Comparison of ENCODE assay signal across 1 cellular context in the genomic region with DNA sequence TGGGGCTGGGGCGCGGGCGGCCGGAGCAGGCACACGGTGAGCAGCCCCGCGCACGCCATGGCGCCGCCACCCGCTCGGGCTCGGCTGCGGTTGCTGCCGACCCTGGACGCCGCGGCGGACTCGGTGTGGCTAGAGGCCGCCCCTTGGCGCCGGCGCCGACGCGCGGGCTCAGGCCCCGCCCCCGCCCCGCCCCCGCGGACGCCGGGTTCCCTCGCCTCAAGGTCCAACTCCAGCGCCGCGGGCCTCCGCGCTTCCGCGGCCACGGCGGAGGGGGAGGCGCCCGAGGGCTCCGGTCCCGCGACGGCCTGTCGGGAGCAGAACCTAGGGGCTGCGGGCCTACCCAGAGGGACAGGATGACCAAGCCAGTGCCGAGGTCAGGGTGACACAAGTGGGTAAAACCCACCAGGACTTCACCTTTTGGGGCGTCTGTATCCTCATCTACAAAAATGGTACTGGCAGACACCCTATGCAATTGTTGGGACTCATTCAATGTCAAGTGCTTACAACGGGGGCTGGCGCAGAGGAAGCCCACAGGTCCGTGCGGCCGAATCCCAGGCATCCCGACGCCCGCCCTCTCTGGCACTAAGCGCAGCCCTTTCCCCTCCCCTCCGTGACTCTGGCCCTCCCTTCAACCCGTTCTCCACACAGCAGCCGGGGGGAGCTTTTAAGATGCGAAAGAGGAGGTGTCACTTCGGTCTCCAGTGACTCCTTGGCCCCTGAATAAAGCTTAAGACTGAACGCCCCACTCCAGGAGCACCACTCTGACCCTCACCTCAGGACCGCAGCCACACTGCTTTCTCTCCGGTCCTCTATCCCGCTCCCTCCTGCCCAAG.
A peak's percentile ranks its signal among the peaks of the same experiment; 100 is the strongest.
TF ChIP-seq lines count a peak whose summit lies in the region.

A gene with protein sequence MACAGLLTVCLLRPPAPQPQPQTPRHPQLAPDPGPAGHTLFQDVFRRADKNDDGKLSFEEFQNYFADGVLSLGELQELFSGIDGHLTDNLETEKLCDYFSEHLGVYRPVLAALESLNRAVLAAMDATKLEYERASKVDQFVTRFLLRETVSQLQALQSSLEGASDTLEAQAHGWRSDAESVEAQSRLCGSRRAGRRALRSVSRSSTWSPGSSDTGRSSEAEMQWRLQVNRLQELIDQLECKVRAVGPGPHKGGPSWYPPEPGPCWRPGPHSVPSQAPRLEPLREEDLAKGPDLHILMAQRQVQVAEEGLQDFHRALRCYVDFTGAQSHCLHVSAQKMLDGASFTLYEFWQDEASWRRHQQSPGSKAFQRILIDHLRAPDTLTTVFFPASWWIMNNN (minus strand): TSS at position 135 of the 833 bp plus-strand sequence. CDS start 76 bp downstream, at position 59.

TF ChIP-seq in HepG2, 621 proteins besides CTCF, POLR2A, EP300 and RAD21 (continued from another document and continues in another):
- TF ChIP-seq TRAFD1 (CRISPR knock-in tag; IDR thresholded peaks at IDR 0.05; ENCODE audit: borderline replicate concordance) (peak; percentile 86; the same call in 1 of the 2 replicates), SRY (CRISPR knock-in tag; IDR thresholded peaks at IDR 0.05) (peak; percentile 45; the same call in 1 of the 2 replicates), ZFP90 (CRISPR knock-in tag; IDR thresholded peaks at IDR 0.05; ENCODE audit: borderline replicate concordance) (peak; percentile 72; the same call in 1 of the 2 replicates), ZNF709 (CRISPR knock-in tag; IDR thresholded peaks at IDR 0.05) (0 out of 2 replicates have a peak, but pooled peaks have one; percentile 76), ZBTB8A (CRISPR knock-in tag; IDR thresholded peaks at IDR 0.05; ENCODE audit: borderline replicate concordance, low read depth) (0 out of 2 replicates have a peak, but pooled peaks have one; percentile 66), ZNF749 (CRISPR knock-in tag; IDR thresholded peaks at IDR 0.05; ENCODE audit: borderline replicate concordance) (no peak), ZNF121 (CRISPR knock-in tag; IDR thresholded peaks at IDR 0.05) (peak; percentile 68; the same call in 1 of the 2 replicates), ZNF614 (CRISPR knock-in tag; IDR thresholded peaks at IDR 0.05; ENCODE audit: borderline replicate concordance) (peak; percentile 69), PCBP1 (IDR thresholded peaks at IDR 0.05; ENCODE audit: borderline replicate concordance, low read depth, low read length) (0 out of 2 replicates have a peak, but pooled peaks have one; percentile 72), MXD1 (CRISPR knock-in tag; IDR thresholded peaks at IDR 0.05) (peak; percentile 56; the same call in 1 of the 2 replicates), PITX1 (CRISPR knock-in tag; IDR thresholded peaks at IDR 0.05) (no peak; the same call in 1 of the 2 replicates), ZNF292 (CRISPR knock-in tag; IDR thresholded peaks at IDR 0.05; ENCODE audit: borderline replicate concordance, low read depth) (no peak), CBFB (CRISPR knock-in tag; IDR thresholded peaks at IDR 0.05) (no peak; the same call in 1 of the 2 replicates), ZNF101 (CRISPR knock-in tag; IDR thresholded peaks at IDR 0.05; ENCODE audit: borderline replicate concordance, low read depth) (no peak), ZNF775 (CRISPR knock-in tag; IDR thresholded peaks at IDR 0.05; ENCODE audit: borderline replicate concordance) (peak; percentile 64; the same call in 1 of the 2 replicates), RCOR2 (CRISPR knock-in tag; IDR thresholded peaks at IDR 0.05) (peak; percentile 42; the same call in 1 of the 2 replicates), SRSF1 (optimal IDR thresholded peaks at IDR 0.05; ENCODE audit: low read depth, low read length) (peak; percentile 91), SYNCRIP (IDR thresholded peaks at IDR 0.05; ENCODE audit: insufficient read depth, low read depth, low read length) (no peak), PBX2 (CRISPR knock-in tag; IDR thresholded peaks at IDR 0.05) (no peak), MATR3 (CRISPR knock-in tag; IDR thresholded peaks at IDR 0.05) (0 out of 2 replicates have a peak, but pooled peaks have one; percentile 25), HNRNPL (IDR thresholded peaks at IDR 0.05; ENCODE audit: low read depth, low read length) (no peak), DMAP1 (CRISPR knock-in tag; IDR thresholded peaks at IDR 0.05) (peak; percentile 66), POGZ (CRISPR knock-in tag; IDR thresholded peaks at IDR 0.05) (peak; percentile 8; the same call in 1 of the 2 replicates), PAX8 (CRISPR knock-in tag; IDR thresholded peaks at IDR 0.05; ENCODE audit: borderline replicate concordance) (peak; percentile 90), EEA1 (CRISPR knock-in tag; IDR thresholded peaks at IDR 0.05; ENCODE audit: borderline replicate concordance) (peak; percentile 74; the same call in 1 of the 2 replicates), HNF1A (IDR thresholded peaks at IDR 0.05; ENCODE audit: low read depth) (no peak), HNF1A (CRISPR knock-in tag; IDR thresholded peaks at IDR 0.05; ENCODE audit: borderline replicate concordance) (no peak; the same call in 1 of the 2 replicates), PATZ1 (CRISPR knock-in tag; IDR thresholded peaks at IDR 0.05) (peak; percentile 70), ZNF17 (CRISPR knock-in tag; IDR thresholded peaks at IDR 0.05) (no peak), BRD4 (CRISPR knock-in tag; IDR thresholded peaks at IDR 0.05) (peak; percentile 68; the same call in 1 of the 2 replicates)
- TF ChIP-seq, protein P1, sequence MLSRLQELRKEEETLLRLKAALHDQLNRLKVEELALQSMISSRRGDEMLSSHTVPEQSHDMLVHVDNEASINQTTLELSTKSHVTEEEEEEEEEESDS (CRISPR knock-in tag; IDR thresholded peaks at IDR 0.05; ENCODE audit: borderline replicate concordance), result no peak
- TF ChIP-seq, protein P2, sequence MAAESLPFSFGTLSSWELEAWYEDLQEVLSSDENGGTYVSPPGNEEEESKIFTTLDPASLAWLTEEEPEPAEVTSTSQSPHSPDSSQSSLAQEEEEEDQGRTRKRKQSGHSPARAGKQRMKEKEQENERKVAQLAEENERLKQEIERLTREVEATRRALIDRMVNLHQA (CRISPR knock-in tag; IDR thresholded peaks at IDR 0.05), result no peak
- TF ChIP-seq, protein P3, sequence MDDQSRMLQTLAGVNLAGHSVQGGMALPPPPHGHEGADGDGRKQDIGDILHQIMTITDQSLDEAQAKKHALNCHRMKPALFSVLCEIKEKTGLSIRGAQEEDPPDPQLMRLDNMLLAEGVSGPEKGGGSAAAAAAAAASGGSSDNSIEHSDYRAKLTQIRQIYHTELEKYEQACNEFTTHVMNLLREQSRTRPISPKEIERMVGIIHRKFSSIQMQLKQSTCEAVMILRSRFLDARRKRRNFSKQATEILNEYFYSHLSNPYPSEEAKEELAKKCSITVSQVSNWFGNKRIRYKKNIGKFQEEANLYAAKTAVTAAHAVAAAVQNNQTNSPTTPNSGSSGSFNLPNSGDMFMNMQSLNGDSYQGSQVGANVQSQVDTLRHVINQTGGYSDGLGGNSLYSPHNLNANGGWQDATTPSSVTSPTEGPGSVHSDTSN (CRISPR knock-in tag; IDR thresholded peaks at IDR 0.05; ENCODE audit: borderline replicate concordance), result peak; percentile 68; the same call in 1 of the 2 replicates
- TF ChIP-seq, protein P4, sequence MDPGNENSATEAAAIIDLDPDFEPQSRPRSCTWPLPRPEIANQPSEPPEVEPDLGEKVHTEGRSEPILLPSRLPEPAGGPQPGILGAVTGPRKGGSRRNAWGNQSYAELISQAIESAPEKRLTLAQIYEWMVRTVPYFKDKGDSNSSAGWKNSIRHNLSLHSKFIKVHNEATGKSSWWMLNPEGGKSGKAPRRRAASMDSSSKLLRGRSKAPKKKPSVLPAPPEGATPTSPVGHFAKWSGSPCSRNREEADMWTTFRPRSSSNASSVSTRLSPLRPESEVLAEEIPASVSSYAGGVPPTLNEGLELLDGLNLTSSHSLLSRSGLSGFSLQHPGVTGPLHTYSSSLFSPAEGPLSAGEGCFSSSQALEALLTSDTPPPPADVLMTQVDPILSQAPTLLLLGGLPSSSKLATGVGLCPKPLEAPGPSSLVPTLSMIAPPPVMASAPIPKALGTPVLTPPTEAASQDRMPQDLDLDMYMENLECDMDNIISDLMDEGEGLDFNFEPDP (CRISPR knock-in tag; conservative IDR thresholded peaks at IDR 0.05), result no peak
- TF ChIP-seq, protein P5, sequence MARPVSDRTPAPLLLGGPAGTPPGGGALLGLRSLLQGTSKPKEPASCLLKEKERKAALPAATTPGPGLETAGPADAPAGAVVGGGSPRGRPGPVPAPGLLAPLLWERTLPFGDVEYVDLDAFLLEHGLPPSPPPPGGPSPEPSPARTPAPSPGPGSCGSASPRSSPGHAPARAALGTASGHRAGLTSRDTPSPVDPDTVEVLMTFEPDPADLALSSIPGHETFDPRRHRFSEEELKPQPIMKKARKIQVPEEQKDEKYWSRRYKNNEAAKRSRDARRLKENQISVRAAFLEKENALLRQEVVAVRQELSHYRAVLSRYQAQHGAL (CRISPR knock-in tag; IDR thresholded peaks at IDR 0.05; ENCODE audit: not compliant biosample characterization), result no peak
- TF ChIP-seq, protein P6, sequence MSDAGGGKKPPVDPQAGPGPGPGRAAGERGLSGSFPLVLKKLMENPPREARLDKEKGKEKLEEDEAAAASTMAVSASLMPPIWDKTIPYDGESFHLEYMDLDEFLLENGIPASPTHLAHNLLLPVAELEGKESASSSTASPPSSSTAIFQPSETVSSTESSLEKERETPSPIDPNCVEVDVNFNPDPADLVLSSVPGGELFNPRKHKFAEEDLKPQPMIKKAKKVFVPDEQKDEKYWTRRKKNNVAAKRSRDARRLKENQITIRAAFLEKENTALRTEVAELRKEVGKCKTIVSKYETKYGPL (CRISPR knock-in tag; IDR thresholded peaks at IDR 0.05), result peak; percentile 47; the same call in 1 of the 2 replicates
